Comparison of ENCODE assay signal across 8 cellular contexts in the genomic region with DNA sequence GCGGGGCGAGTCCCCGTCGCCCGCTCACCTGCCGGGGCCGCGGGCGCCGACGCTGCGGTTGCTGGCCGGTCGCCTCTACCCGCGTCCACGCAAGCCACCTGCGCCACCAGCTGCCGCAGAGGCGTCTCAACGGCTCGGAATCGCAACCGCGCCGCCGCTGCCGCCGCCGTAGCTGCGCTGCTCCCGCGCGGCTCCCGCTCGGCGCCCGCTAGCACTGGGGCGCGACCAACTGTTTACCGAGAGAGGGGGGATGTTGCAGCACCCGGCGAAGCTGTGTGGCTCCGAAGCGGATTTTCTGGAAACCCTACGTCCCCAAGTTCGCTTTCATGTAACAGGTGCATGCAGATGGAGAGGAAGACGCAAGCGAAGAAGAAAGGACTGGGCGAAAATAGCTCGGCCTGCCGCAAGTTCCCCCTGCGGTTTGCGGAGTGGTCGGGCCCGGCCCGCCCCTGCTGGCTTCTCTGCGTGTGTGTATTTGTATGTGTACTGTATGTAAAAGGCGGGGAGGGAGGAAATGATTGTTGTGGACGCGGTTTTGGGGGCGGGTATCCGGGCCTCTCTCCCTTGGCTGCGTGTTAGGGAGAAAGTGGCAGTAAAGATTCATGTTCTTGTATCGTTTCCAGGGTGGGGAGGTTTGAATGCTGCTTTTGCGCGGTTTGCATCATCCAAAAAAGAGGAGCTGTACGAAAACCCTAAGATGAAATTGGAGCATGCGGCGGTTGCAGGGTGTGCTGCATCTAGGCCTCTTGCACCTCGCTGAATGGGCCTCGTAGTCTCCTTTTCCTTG. TPM values are rescaled to one million over a fixed set of nuclear protein-coding genes. Genes with fewer than 3 reads are reported as not detected.
DNase-seq lines count a peak whose midpoint lies in the region; ATAC-seq and TF ChIP-seq lines count a peak whose summit lies in the region.

A gene (minus strand): TSS at position 182 of the 787 bp plus-strand sequence. CDS start 782 bp downstream, outside the sequence.

- peak; percentile 85 for DNase-seq in GM13976 (ENCODE audit: low spot score)
- peak; percentile 64 for DNase-seq in NCI-H1436 treated with DMSO at 0.1 percent for 48 hours (lab: John Stamatoyannopoulos, UW)
- peak; percentile 72 to 93 (median 80) for DNase-seq in T-helper 1 cell
- peak; percentile 68 to 84 (median 75) for DNase-seq in adrenal gland
- peak; percentile 80 for DNase-seq in left cardiac atrium
- peak; percentile 68 for DNase-seq in progenitor cell of endocrine pancreas (ENCODE audit: low spot score, unreplicated experiment)
- peak; percentile 88 for DNase-seq in upper lobe of right lung

- peak; percentile 75 for ATAC-seq in HG02852 (IDR thresholded peaks at IDR 0.05; ENCODE audit: unreplicated experiment)
- peak; percentile 92 to 94 for ATAC-seq in left cardiac atrium
- peak; percentile 95 for ATAC-seq in upper lobe of right lung

- no peaks in the 10 kb centered on the region for H3K9me3 ChIP-seq in adrenal gland (replicated peaks in 1 of 3)
- H3K9me3 ChIP-seq in upper lobe of right lung: no peaks in the 10 kb centered on the region

- H3K9me3 Mint-ChIP-seq in progenitor cell of endocrine pancreas (ENCODE audit: low read depth): no peaks in the 10 kb centered on the region

- in situ Hi-C loops in GM13976 (cut with MboI; ENCODE audit: low sequenced_read_pairs, unreplicated experiment): no loop called here

- peaks cover 16% of the 10 kb centered on the region for H3K4me1 Mint-ChIP-seq in progenitor cell of endocrine pancreas (ENCODE audit: low read depth)

- H3K27ac Mint-ChIP-seq in progenitor cell of endocrine pancreas: peak within 1 kb of the TSS; percentile 100

- H3K4me1 ChIP-seq in adrenal gland (replicated peaks in 1 of 2): peaks cover 0 to 9% of the 10 kb centered on the region in 2 donors
- H3K4me1 ChIP-seq in upper lobe of right lung: peaks cover 23% of the 10 kb centered on the region

- peak within 1 kb of the TSS; percentile 96 for H3K4me3 Mint-ChIP-seq in progenitor cell of endocrine pancreas (ENCODE audit: low read depth)

- WGBS in adrenal gland, 4 donors: 0 to 1% (median 0%) methylated on average over 28 to 72 of the region's 72 CpGs

- peak within 1 kb of the TSS; percentile 16 to 90 (median 73) for H3K4me3 ChIP-seq in adrenal gland
- H3K4me3 ChIP-seq in upper lobe of right lung: peak within 1 kb of the TSS; percentile 93

- H3K36me3 ChIP-seq in adrenal gland (replicated peaks in 1 of 2): peaks cover 0 to 10% of the 10 kb centered on the region in 2 donors
- H3K36me3 ChIP-seq in upper lobe of right lung: peaks cover 20% of the 10 kb centered on the region

- no peaks in the 10 kb centered on the region for H3K27me3 Mint-ChIP-seq in progenitor cell of endocrine pancreas

- TF ChIP-seq CTCF in GM13976 (IDR thresholded peaks at IDR 0.05; ENCODE audit: borderline replicate concordance, control extremely low read depth, extremely low read depth, insufficient read depth, missing control alignments): no peak
- peak; percentile 24 to 66 (median 37) for TF ChIP-seq CTCF in adrenal gland (IDR thresholded peaks at IDR 0.05)
- TF ChIP-seq CTCF in progenitor cell of endocrine pancreas (IDR thresholded peaks at IDR 0.05; ENCODE audit: unreplicated experiment): no peak
- TF ChIP-seq CTCF in upper lobe of right lung (IDR thresholded peaks at IDR 0.05): peak; percentile 14

- peaks cover 15% of the 10 kb centered on the region for H3K36me3 Mint-ChIP-seq in progenitor cell of endocrine pancreas (ENCODE audit: insufficient read depth)

- H3K27ac ChIP-seq in adrenal gland: peak within 1 kb of the TSS; percentile 43 to 95 (median 88)
- peak within 1 kb of the TSS; percentile 98 for H3K27ac ChIP-seq in upper lobe of right lung

- peak; percentile 24 to 67 for TF ChIP-seq POLR2A in adrenal gland (IDR thresholded peaks at IDR 0.05)

- H3K27me3 ChIP-seq in adrenal gland (no peaks in the 10 kb centered on the region), upper lobe of right lung (no peaks in the 10 kb centered on the region)

- intact Hi-C loops in adrenal gland (cut with DNase I) (no loop called here), left cardiac atrium (cut with DNase I) (loop anchor here in 1 of 2 donors (2.0 kb wide), 1 partner anchor 42 kb away; a partner anchor contains a TSS), upper lobe of right lung (cut with DNase I) (no loop called here)

RNA-seq across cellular contexts. Expression of the gene that starts here (rescaled TPM):
- 100 to 1,000 TPM in 1 of 8 donors, 10 to 100 TPM in 7; 27.4 to 132 (median 36.5) TPM for total RNA-seq in adrenal gland
- 10 to 100 TPM; 25.0 to 52.1 (median 48.6) TPM for polyA plus RNA-seq in adrenal gland
- 10 to 100 TPM; 23.6 to 29.1 TPM for total RNA-seq in left cardiac atrium
- 82.3 and 85.7 TPM in 2 replicates for total RNA-seq in progenitor cell of endocrine pancreas
- 32.8 TPM for total RNA-seq in upper lobe of right lung

Comparison
In these comparisons a context has a peak if more than half of its experiments do, and no peak if none do; other contexts are left out.
1. Peak in every context shown above with its lines: DNase-seq, ATAC-seq, H3K4me3 ChIP-seq and H3K27ac ChIP-seq.
2. CTCF ChIP-seq: peak in adrenal gland (6 of 6) and upper lobe of right lung (single experiment); none in GM13976 (single experiment) and progenitor cell of endocrine pancreas (single experiment).